ENCODE assay signal across 2 cellular contexts in genomic region chr19:57964761-57965160, GRCh38.
TF ChIP-seq lines count a peak whose summit lies in the region.

No MANE protein-coding gene starts in this region.

TF ChIP-seq in HepG2, 621 proteins besides CTCF, POLR2A, EP300 and RAD21:
- TF ChIP-seq ZBTB44 (CRISPR knock-in tag; IDR thresholded peaks at IDR 0.05) (no peak), ATF7 (IDR thresholded peaks at IDR 0.05) (peak; percentile 68), ATF7 (CRISPR knock-in tag; IDR thresholded peaks at IDR 0.05) (no peak)

TF ChIP-seq in liver, 16 proteins besides CTCF, POLR2A, EP300 and RAD21:
- TF ChIP-seq MAX (IDR thresholded peaks at IDR 0.05) (no peak), REST (IDR thresholded peaks at IDR 0.05) (no peak), FOXA1 (IDR thresholded peaks at IDR 0.05) (no peak), TAF1 (conservative IDR thresholded peaks at IDR 0.05) (no peak), EGR1 (IDR thresholded peaks at IDR 0.05; ENCODE audit: low read depth in 2 of 2) (no peak)
- TF ChIP-seq, protein P1, sequence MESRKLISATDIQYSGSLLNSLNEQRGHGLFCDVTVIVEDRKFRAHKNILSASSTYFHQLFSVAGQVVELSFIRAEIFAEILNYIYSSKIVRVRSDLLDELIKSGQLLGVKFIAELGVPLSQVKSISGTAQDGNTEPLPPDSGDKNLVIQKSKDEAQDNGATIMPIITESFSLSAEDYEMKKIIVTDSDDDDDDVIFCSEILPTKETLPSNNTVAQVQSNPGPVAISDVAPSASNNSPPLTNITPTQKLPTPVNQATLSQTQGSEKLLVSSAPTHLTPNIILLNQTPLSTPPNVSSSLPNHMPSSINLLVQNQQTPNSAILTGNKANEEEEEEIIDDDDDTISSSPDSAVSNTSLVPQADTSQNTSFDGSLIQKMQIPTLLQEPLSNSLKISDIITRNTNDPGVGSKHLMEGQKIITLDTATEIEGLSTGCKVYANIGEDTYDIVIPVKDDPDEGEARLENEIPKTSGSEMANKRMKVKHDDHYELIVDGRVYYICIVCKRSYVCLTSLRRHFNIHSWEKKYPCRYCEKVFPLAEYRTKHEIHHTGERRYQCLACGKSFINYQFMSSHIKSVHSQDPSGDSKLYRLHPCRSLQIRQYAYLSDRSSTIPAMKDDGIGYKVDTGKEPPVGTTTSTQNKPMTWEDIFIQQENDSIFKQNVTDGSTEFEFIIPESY (IDR thresholded peaks at IDR 0.05) = no peak
- TF ChIP-seq, protein P2, sequence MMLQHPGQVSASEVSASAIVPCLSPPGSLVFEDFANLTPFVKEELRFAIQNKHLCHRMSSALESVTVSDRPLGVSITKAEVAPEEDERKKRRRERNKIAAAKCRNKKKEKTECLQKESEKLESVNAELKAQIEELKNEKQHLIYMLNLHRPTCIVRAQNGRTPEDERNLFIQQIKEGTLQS (IDR thresholded peaks at IDR 0.05) = no peak
